ENCODE assay signal across 8 cellular contexts in genomic region chr2:161876416-161876815, GRCh38.
"Had no signal": no experiment of that assay in that cellular context is flagged by ENCODE, and none has a peak within 500 bp of the region (broad histone marks: within the 10 kb centered on the region; RNA-seq: fewer than 3 reads in every experiment).

No MANE protein-coding gene starts in this region.

- H3K36me3 ChIP-seq: HAP-1 had no signal

- H3K4me3 ChIP-seq: GM23248, GM23338, HAP-1 had no signal

- DNase-seq: GM23248, GOT3, H7, H9, HCEC 1CT, HFFc6 had no signal

- H3K9me3 ChIP-seq: HAP-1 had no signal
